8 cellular contexts compared by ENCODE assay signal in the genomic region with DNA sequence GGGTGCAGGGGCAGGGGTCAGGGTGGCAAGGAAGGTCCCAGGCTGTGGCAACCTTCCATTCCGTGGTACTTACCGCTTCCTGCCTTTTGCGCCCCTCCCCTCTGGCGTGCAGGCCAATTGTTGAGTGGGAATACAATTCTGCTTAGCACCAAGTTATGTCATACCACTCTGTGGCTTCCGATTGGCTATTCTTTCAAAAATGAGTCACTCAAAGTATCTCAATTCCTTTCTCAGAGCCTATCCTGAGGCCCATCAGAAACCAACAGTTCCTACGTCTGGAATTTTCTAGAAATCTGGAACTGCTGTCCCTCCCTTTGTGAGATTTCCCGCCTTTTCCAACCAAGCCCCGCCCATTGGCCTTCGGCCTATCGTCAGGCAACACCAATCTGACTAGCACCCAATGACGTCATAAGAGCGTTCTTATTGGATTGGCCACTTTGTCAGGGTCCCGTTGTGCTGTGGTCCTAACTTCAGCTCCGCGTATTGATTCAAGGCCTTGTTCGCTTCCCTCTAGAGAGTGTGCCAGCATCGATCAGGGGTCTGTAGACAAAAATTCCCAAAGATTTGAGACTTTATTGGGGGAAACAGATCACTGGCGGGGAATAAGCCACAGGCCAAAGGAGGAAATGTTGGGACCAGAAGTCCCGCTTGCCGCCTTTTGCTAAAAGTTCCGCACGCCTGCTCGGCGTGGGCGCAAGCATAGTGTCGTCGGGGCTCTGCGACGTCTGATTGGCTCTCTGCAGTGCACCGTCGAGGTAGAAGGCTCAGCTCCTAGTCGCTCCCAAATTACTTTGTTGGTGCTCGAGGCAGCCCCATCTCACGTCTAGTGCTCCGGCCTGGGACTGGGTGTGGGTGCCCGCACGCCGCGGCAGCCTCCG. TPM values are rescaled to one million over a fixed set of nuclear protein-coding genes. Genes with fewer than 3 reads are reported as not detected.
DNase-seq lines count a peak whose midpoint lies in the region; ATAC-seq, FAIRE-seq and TF ChIP-seq lines count a peak whose summit lies in the region.

No MANE protein-coding gene starts in this region.

- peak; percentile 66 for FAIRE-seq in colon (lab: Jason Lieb, UNC)

- H3K9me3 Mint-ChIP-seq in activated CD4-positive, alpha-beta T cell treated with anti-CD3 and anti-CD28 coated beads, Interleukin-2, amount 10 ng/mL, durations not matched to agents 24 days and 14 days = no peaks in the 10 kb centered on the region

- no peak overlapping the region for H3K4me3 ChIP-seq in lower leg skin (ENCODE audit: low read depth, poor library complexity, severe bottlenecking)

- no peak for TF ChIP-seq POLR2A in lower leg skin (IDR thresholded peaks at IDR 0.05)

- ATAC-seq in HG02938 (IDR thresholded peaks at IDR 0.05; ENCODE audit: unreplicated experiment) = peak; percentile 84

- H3K4me1 Mint-ChIP-seq in activated CD4-positive, alpha-beta T cell treated with anti-CD3 and anti-CD28 coated beads, Interleukin-2, amount 10 ng/mL, durations not matched to agents 24 days and 14 days = peaks cover 9% of the 10 kb centered on the region

- TF ChIP-seq CTCF in lower leg skin (IDR thresholded peaks at IDR 0.05) = no peak

- peaks cover 8% of the 10 kb centered on the region for H3K27me3 Mint-ChIP-seq in activated CD4-positive, alpha-beta T cell treated with anti-CD3 and anti-CD28 coated beads, Interleukin-2, amount 10 ng/mL, durations not matched to agents 24 days and 14 days

- DNase-seq in NCI-H524 (lab: John Stamatoyannopoulos, UW) = peak; percentile 39 to 61
- DNase-seq in NCI-H524 treated with DMSO at 0.1 percent for 48 hours (lab: John Stamatoyannopoulos, UW) = no peak
- DNase-seq in NCI-H226 = peak; percentile 79
- DNase-seq in activated CD4-positive, alpha-beta T cell treated with anti-CD3 and anti-CD28 coated beads, Interleukin-2, amount 10 ng/mL, durations not matched to agents 24 days and 14 days = peak; percentile 95
- peak; percentile 80 to 94 for DNase-seq in lower leg skin (ENCODE audit: low spot score in 2 of 2)
- peak; percentile 58 for DNase-seq in stimulated activated CD8-positive, alpha-beta memory T cell treated with anti-CD3 and anti-CD28 coated beads, Interleukin-12 subunit alpha, Interleukin-12 subunit beta, amount 100 ng/mL, for 24 hours (ENCODE audit: extremely low read depth)

- no peaks in the 10 kb centered on the region for H3K36me3 Mint-ChIP-seq in activated CD4-positive, alpha-beta T cell treated with anti-CD3 and anti-CD28 coated beads, Interleukin-2, amount 10 ng/mL, durations not matched to agents 24 days and 14 days (ENCODE audit: low read depth)

- 66 to 70% methylated on average over 40 of the region's 40 CpGs for whole genome bisulfite sequencing in lower leg skin, 2 donors

- peak overlapping the region; percentile 87 for H3K27ac Mint-ChIP-seq in activated CD4-positive, alpha-beta T cell treated with anti-CD3 and anti-CD28 coated beads, Interleukin-2, amount 10 ng/mL, durations not matched to agents 24 days and 14 days

- H3K4me3 Mint-ChIP-seq in activated CD4-positive, alpha-beta T cell treated with anti-CD3 and anti-CD28 coated beads, Interleukin-2, amount 10 ng/mL, durations not matched to agents 24 days and 14 days = peak overlapping the region; percentile 57

- intact Hi-C loops in activated CD4-positive, alpha-beta T cell treated with anti-CD3 and anti-CD28 coated beads, Interleukin-2, amount 10 ng/mL, durations not matched to agents 24 days and 14 days (cut with micrococcal nuclease) = loop anchor here (1.0 kb wide), 1 partner anchor 53 kb away; no protein-coding TSS in a partner anchor
- intact Hi-C loops in lower leg skin (cut with DNase I; ENCODE audit: low total_unique reads) = no loop called here

RNA-seq across cellular contexts. Expression of a gene that starts 11.7 kb away (rescaled TPM):
- total RNA-seq in activated CD4-positive, alpha-beta T cell treated with anti-CD3 and anti-CD28 coated beads, Interleukin-2, amount 10 ng/mL, durations not matched to agents 24 days and 14 days = 0.30 and 0.78 TPM in 2 replicates
- total RNA-seq in lower leg skin = 1 to 10 TPM in 1 of 4 donors, under 1 TPM in 2, not detected in 1; 0.47 to 1.9 (median 0.58) TPM

RNA-seq across cellular contexts. Expression of a gene that starts 15.1 kb away (rescaled TPM):
- total RNA-seq in activated CD4-positive, alpha-beta T cell treated with anti-CD3 and anti-CD28 coated beads, Interleukin-2, amount 10 ng/mL, durations not matched to agents 24 days and 14 days = 10.9 and 12.5 TPM in 2 replicates
- total RNA-seq in lower leg skin = 10 to 100 TPM in 3 of 4 donors, 1 to 10 TPM in 1; 7.3 to 37.5 (median 10.3) TPM

RNA-seq across cellular contexts. Expression of a gene that starts 23.9 kb away (rescaled TPM):
- total RNA-seq in activated CD4-positive, alpha-beta T cell treated with anti-CD3 and anti-CD28 coated beads, Interleukin-2, amount 10 ng/mL, durations not matched to agents 24 days and 14 days = 10.7 and 11.2 TPM in 2 replicates
- 10 to 100 TPM; 21.1 to 41.6 (median 24.8) TPM for total RNA-seq in lower leg skin

RNA-seq across cellular contexts. Expression of a gene that starts 34.7 kb away (rescaled TPM):
- total RNA-seq in activated CD4-positive, alpha-beta T cell treated with anti-CD3 and anti-CD28 coated beads, Interleukin-2, amount 10 ng/mL, durations not matched to agents 24 days and 14 days = not detected in 2 replicates
- total RNA-seq in lower leg skin = 10 to 100 TPM in 3 of 4 donors, 1 to 10 TPM in 1; 8.5 to 14.9 (median 11.5) TPM

RNA-seq across cellular contexts. Expression of a gene that starts 41.8 kb away (rescaled TPM):
- 36.4 and 39.0 TPM in 2 replicates for total RNA-seq in activated CD4-positive, alpha-beta T cell treated with anti-CD3 and anti-CD28 coated beads, Interleukin-2, amount 10 ng/mL, durations not matched to agents 24 days and 14 days
- 1 to 10 TPM; 2.2 to 8.8 (median 6.1) TPM for total RNA-seq in lower leg skin
